In genomic region chr10:70594161-70594560, GRCh38 we compare ENCODE assay signal across 12 cellular contexts. TPM values are rescaled to one million over a fixed set of nuclear protein-coding genes. Genes with fewer than 3 reads are reported as not detected.
"Had no signal": no experiment of that assay in that cellular context is flagged by ENCODE, and none has a peak within 500 bp of the region (broad histone marks: within the 10 kb centered on the region; RNA-seq: fewer than 3 reads in every experiment).

No MANE protein-coding gene starts in this region.

- H3K9me3 ChIP-seq: gastrocnemius medialis, tibial artery had no signal

- H3K27ac Mint-ChIP-seq: neural progenitor cell had no signal

- H2AFZ ChIP-seq: neural progenitor cell had no signal

- H3K27me3 ChIP-seq: cardiac muscle cell, gastrocnemius medialis, neural progenitor cell had no signal

- H3K27ac ChIP-seq: cardiac muscle cell, gastrocnemius medialis, neural progenitor cell, tibial artery had no signal

- H3K4me3 ChIP-seq: cardiac muscle cell, gastrocnemius medialis, neural progenitor cell, tibial artery had no signal

- H3K36me3 Mint-ChIP-seq: neural progenitor cell had no signal

- ATAC-seq: gastrocnemius medialis, T-helper 17 cell had no signal

- H3K4me2 ChIP-seq: neural progenitor cell had no signal

- H3K4me1 ChIP-seq: neural progenitor cell, tibial artery had no signal

- DNase-seq: activated CD4-positive, alpha-beta T cell treated with anti-CD3 and anti-CD28 coated beads, Interleukin-2, amount 50 U/mL, for 48 hours; activated CD4-positive, CD25-positive, alpha-beta regulatory T cell; activated T-cell treated with anti-CD3 and anti-CD28 coated beads, Interleukin-2, amount 50 U/mL, for 1 hour; effector CD4-positive, alpha-beta T cell; gastrocnemius medialis; kidney glomerular epithelial cell; retina; stimulated activated CD4-positive, alpha-beta T cell treated with anti-CD3 and anti-CD28 coated beads, Interleukin-4, amount 100 ng/mL, for 4 hours; T-helper 17 cell; tibial artery had no signal

- H3K4me3 Mint-ChIP-seq: neural progenitor cell, T-helper 17 cell had no signal

- H3K9ac ChIP-seq: neural progenitor cell had no signal

- H3K36me3 ChIP-seq: cardiac muscle cell, gastrocnemius medialis, neural progenitor cell, tibial artery had no signal

- H3K9me3 Mint-ChIP-seq: neural progenitor cell had no signal

RNA-seq across cellular contexts. Expression of gene PRF1, which starts 8.4 kb away (rescaled TPM):
- total RNA-seq: cardiac muscle cell had no signal
- polyA plus RNA-seq: cardiac muscle cell had no signal
